8 cellular contexts compared by ENCODE assay signal in the genomic region with DNA sequence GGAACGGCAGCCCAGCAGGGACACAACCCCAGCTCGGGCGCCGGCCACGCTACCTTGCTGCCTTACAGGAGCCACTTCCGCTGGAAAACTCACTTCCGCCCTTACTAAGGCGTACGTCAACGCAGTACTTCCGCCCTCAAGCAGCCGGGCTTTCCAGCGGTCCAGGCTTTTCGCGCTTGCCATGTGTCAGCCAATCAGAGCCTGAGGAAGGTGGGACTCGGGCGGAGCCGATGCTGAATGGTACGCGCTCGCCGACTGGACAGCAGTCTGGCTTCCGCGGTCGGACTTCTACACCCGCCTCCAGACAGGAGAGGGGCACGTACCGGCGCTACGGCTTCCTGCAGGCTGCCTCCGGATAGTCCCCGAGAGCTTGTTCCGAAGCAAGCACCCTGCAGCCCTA. TPM values are rescaled to one million over a fixed set of nuclear protein-coding genes. Genes with fewer than 3 reads are reported as not detected.
A peak's percentile ranks its signal among the peaks of the same experiment; 100 is the strongest.
DNase-seq lines count a peak whose midpoint lies in the region; ATAC-seq, FAIRE-seq and TF ChIP-seq lines count a peak whose summit lies in the region.
"Not testable (repeated sequence)": the region's sequence is repeated elsewhere in the genome, so short reads cannot be mapped to it uniquely, and the experiment has no call there.

A gene (minus strand): TSS at position 83 of the 400 bp plus-strand sequence. CDS start 98 bp downstream, outside the sequence.
A gene (plus strand): TSS at position 265 of the 400 bp plus-strand sequence.

- DNase-seq in activated CD4-positive, alpha-beta T cell treated with anti-CD3 and anti-CD28 coated beads, Interleukin-2, amount 10 ng/mL, durations not matched to agents 7 days and 5 days; lower lobe of right lung; thyroid gland: not testable (repeated sequence)

- not testable (repeated sequence) for H3K27ac ChIP-seq in lower lobe of right lung, thyroid gland

- peak; percentile 99 for FAIRE-seq in endometrium (lab: Jason Lieb, UNC)

- H3K36me3 ChIP-seq in lower lobe of right lung, thyroid gland: not testable (repeated sequence)

- H3K4me3 ChIP-seq in lower lobe of right lung; thyroid gland (replicated peaks in 1 of 3): not testable (repeated sequence)

- ATAC-seq in GM18498 (IDR thresholded peaks at IDR 0.05; ENCODE audit: unreplicated experiment) (peak; percentile 86), GM21360 (IDR thresholded peaks at IDR 0.05; ENCODE audit: unreplicated experiment) (peak; percentile 81), HG02870 (IDR thresholded peaks at IDR 0.05; ENCODE audit: unreplicated experiment) (peak; percentile 88), HG03558 (IDR thresholded peaks at IDR 0.05; ENCODE audit: extremely low read depth, unreplicated experiment) (peak; percentile 80), lower lobe of right lung (peak; percentile 97)

- no CpG with 5 or more reads among the region's 33 CpGs for WGBS in thyroid gland, 2 donors

- H3K27me3 ChIP-seq in lower lobe of right lung (ENCODE audit: low read depth); thyroid gland: not testable (repeated sequence)

- CTCF ChIA-PET in activated CD4-positive, alpha-beta T cell treated with anti-CD3 and anti-CD28 coated beads, Interleukin-2, amount 10 ng/mL, durations not matched to agents 7 days and 5 days (lab: Charles Lee) = not testable (repeated sequence)

- not testable (repeated sequence) for H3K4me1 Mint-ChIP-seq in activated CD4-positive, alpha-beta T cell treated with anti-CD3 and anti-CD28 coated beads, Interleukin-2, amount 10 ng/mL, durations not matched to agents 7 days and 5 days

- H3K4me3 Mint-ChIP-seq in activated CD4-positive, alpha-beta T cell treated with anti-CD3 and anti-CD28 coated beads, Interleukin-2, amount 10 ng/mL, durations not matched to agents 7 days and 5 days = not testable (repeated sequence)

- H3K9me3 Mint-ChIP-seq in activated CD4-positive, alpha-beta T cell treated with anti-CD3 and anti-CD28 coated beads, Interleukin-2, amount 10 ng/mL, durations not matched to agents 7 days and 5 days = not testable (repeated sequence)

- H3K4me1 ChIP-seq in lower lobe of right lung, thyroid gland: not testable (repeated sequence)

- intact Hi-C loops in lower lobe of right lung (cut with DNase I); thyroid gland (cut with DNase I): not testable (repeated sequence)

- POLR2A ChIA-PET in activated CD4-positive, alpha-beta T cell treated with anti-CD3 and anti-CD28 coated beads, Interleukin-2, amount 10 ng/mL, durations not matched to agents 7 days and 5 days (lab: Charles Lee) = not testable (repeated sequence)

- TF ChIP-seq POLR2A in thyroid gland (IDR thresholded peaks at IDR 0.05) = not testable (repeated sequence)

- TF ChIP-seq CTCF in lower lobe of right lung (IDR thresholded peaks at IDR 0.05); thyroid gland (IDR thresholded peaks at IDR 0.05): not testable (repeated sequence)

- H3K36me3 Mint-ChIP-seq in activated CD4-positive, alpha-beta T cell treated with anti-CD3 and anti-CD28 coated beads, Interleukin-2, amount 10 ng/mL, durations not matched to agents 7 days and 5 days (ENCODE audit: low read depth) = not testable (repeated sequence)

- not testable (repeated sequence) for H3K27ac Mint-ChIP-seq in activated CD4-positive, alpha-beta T cell treated with anti-CD3 and anti-CD28 coated beads, Interleukin-2, amount 10 ng/mL, durations not matched to agents 7 days and 5 days

- H3K9me3 ChIP-seq in lower lobe of right lung, thyroid gland: not testable (repeated sequence)

- H3K27me3 Mint-ChIP-seq in activated CD4-positive, alpha-beta T cell treated with anti-CD3 and anti-CD28 coated beads, Interleukin-2, amount 10 ng/mL, durations not matched to agents 7 days and 5 days = not testable (repeated sequence)

RNA-seq across cellular contexts. Expression of the first gene that starts in this region (rescaled TPM):
- 10 to 100 TPM; 11.0 to 21.2 TPM for total RNA-seq in activated CD4-positive, alpha-beta T cell treated with anti-CD3 and anti-CD28 coated beads, Interleukin-2, amount 10 ng/mL, durations not matched to agents 7 days and 5 days
- total RNA-seq in lower lobe of right lung = 4.4 TPM
- total RNA-seq in thyroid gland = 10 to 100 TPM in 3 of 4 donors, 1 to 10 TPM in 1; 7.8 to 19.1 (median 15.5) TPM

RNA-seq across cellular contexts. Expression of the second gene that starts in this region (rescaled TPM):
- 100 to 1,000 TPM in 1 of 2 experiments, 10 to 100 TPM in 1; 76.1 to 100 TPM for total RNA-seq in activated CD4-positive, alpha-beta T cell treated with anti-CD3 and anti-CD28 coated beads, Interleukin-2, amount 10 ng/mL, durations not matched to agents 7 days and 5 days
- total RNA-seq in lower lobe of right lung (31.7 TPM), thyroid gland (10 to 100 TPM; 12.4 to 34.6 (median 28.9) TPM)
